Comparison of ENCODE assay signal across 8 cellular contexts in the genomic region with DNA sequence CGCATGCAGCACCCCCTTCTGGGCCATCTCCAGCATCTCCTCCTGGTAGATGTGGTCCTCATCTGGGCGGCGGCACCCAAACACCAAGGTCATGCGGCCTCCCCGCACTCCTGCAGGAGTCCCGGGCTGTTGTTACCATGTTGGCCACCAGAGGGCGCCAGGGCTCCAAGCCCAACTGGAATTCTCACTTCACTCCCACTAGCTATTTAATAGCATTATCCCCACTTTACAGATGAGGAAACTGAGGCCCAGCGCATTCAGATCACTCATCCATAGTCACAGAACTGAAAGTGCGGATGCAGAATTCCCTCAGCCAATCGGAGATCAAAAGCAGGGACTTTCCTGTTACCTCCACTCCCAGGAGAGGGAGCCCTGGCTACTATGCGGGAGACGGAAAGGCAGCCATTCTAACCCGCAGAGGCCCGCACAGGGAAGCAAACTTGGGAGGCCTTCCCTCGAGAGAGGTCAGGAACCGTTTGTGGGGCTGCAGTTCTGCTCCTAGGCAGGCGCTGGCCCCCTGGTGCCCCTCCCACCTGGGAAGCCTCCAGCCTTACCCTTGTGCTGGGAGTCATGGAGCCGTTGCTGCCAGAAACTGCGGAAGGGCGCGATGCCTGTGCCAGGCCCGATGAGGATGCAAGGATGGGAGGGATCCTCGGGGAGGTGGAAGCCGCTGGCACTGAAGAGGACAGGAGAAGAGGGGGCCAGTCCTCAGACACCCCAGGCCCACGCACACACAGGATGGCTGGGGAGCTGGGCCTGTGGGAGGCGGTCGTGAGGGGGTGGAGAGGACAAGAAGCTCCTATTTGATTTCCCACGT. TPM values are rescaled to one million over a fixed set of nuclear protein-coding genes. Genes with fewer than 3 reads are reported as not detected.
DNase-seq lines count a peak whose midpoint lies in the region; ATAC-seq and TF ChIP-seq lines count a peak whose summit lies in the region.
"Had no signal": no experiment of that assay in that cellular context is flagged by ENCODE, and none has a peak within 500 bp of the region (broad histone marks: within the 10 kb centered on the region; RNA-seq: fewer than 3 reads in every experiment).

No MANE protein-coding gene starts in this region.

- intact Hi-C loops in activated B cell treated with CpG ODN at 0.5 μM for 24 hours (cut with micrococcal nuclease) (loop anchor here (1.0 to 5.0 kb wide), 3 partner anchors 45 to 657 kb away; no protein-coding TSS in a partner anchor), breast epithelium (cut with DNase I; ENCODE audit: low total_unique reads) (no loop called here)

- no peak for TF ChIP-seq POLR2A in breast epithelium (IDR thresholded peaks at IDR 0.05)

- H3K4me1 Mint-ChIP-seq in activated B cell treated with CpG ODN at 0.5 μM for 24 hours, result no peaks in the 10 kb centered on the region

- no peak overlapping the region for H3K27ac ChIP-seq in breast epithelium
- H3K27ac ChIP-seq: epithelial cell of prostate had no signal

- H3K9me3 Mint-ChIP-seq in activated B cell treated with CpG ODN at 0.5 μM for 24 hours, result no peaks in the 10 kb centered on the region

- no peak overlapping the region for H3K27ac Mint-ChIP-seq in activated B cell treated with CpG ODN at 0.5 μM for 24 hours

- H3K4me3 ChIP-seq in GM12864 (ENCODE audit: low read depth, low read length) (no peak overlapping the region), Loucy (ENCODE audit: low read length, poor library complexity, severe bottlenecking) (no peak overlapping the region), breast epithelium (no peak overlapping the region)

- no peaks in the 10 kb centered on the region for H3K36me3 Mint-ChIP-seq in activated B cell treated with CpG ODN at 0.5 μM for 24 hours (ENCODE audit: low read depth)

- no peak overlapping the region for H2AFZ ChIP-seq in Loucy (ENCODE audit: low read length)

- CTCF ChIA-PET in activated B cell treated with CpG ODN at 0.5 μM for 24 hours (lab: Charles Lee), result interaction anchor here (0.8 to 2.5 kb wide), 10 partner anchors 45 to 656 kb away, joined by 3 to 91 read pairs (median 6); partner anchors contain the start of gene LYRM9

- ATAC-seq in activated B cell treated with CpG ODN at 0.5 μM for 24 hours (ENCODE audit: low read depth), result peak; percentile 50
- no peak for ATAC-seq in HG03442 (IDR thresholded peaks at IDR 0.05; ENCODE audit: unreplicated experiment)

- DNase-seq in GM12864 (ENCODE audit: low read depth) (no peak), activated B cell treated with CpG ODN at 0.5 μM for 24 hours (peak; percentile 73), breast epithelium (ENCODE audit: low spot score in 2 of 2) (peak; percentile 26 to 76), left kidney (ENCODE audit: low read depth, low spot score) (peak; percentile 58)
- DNase-seq in stimulated activated CD4-positive, alpha-beta T cell treated with anti-CD3 and anti-CD28 coated beads, Interleukin-4, amount 100 ng/mL, for 24 hours, result peak; percentile 76

- H3K9me3 ChIP-seq in Loucy (ENCODE audit: insufficient read depth, low read depth, low read length) (no peaks in the 10 kb centered on the region), breast epithelium (no peaks in the 10 kb centered on the region)

- H3K36me3 ChIP-seq in Loucy (ENCODE audit: insufficient read depth, low read length) (no peaks in the 10 kb centered on the region), breast epithelium (no peaks in the 10 kb centered on the region)

- H3K4me2 ChIP-seq in Loucy (ENCODE audit: low read depth, low read length, poor library complexity, severe bottlenecking), result no peak overlapping the region

- no peaks in the 10 kb centered on the region for H4K20me1 ChIP-seq in Loucy (ENCODE audit: insufficient read depth, low read length, poor library complexity, severe bottlenecking)

- H3K4me1 ChIP-seq in Loucy (ENCODE audit: insufficient read depth, low read length, poor library complexity, severe bottlenecking) (no peaks in the 10 kb centered on the region), breast epithelium (no peaks in the 10 kb centered on the region)

- no peaks in the 10 kb centered on the region for H3K79me2 ChIP-seq in Loucy (ENCODE audit: insufficient read depth, low read length)

- TF ChIP-seq CTCF in GM12864 (IDR thresholded peaks at IDR 0.05; ENCODE audit: low read depth, low read length, missing control alignments), result peak; percentile 88
- peak; percentile 95 for TF ChIP-seq CTCF in Loucy (conservative IDR thresholded peaks at IDR 0.05; ENCODE audit: low read length)
- peak; percentile 66 for TF ChIP-seq CTCF in activated B cell treated with CpG ODN at 0.5 μM for 24 hours (IDR thresholded peaks at IDR 0.05)
- peak; percentile 57 to 80 (median 72) for TF ChIP-seq CTCF in breast epithelium (IDR thresholded peaks at IDR 0.05)

- H3K9ac ChIP-seq in Loucy (ENCODE audit: low read depth, low read length, poor library complexity, severe bottlenecking), result no peak overlapping the region

- POLR2A ChIA-PET in activated B cell treated with CpG ODN at 0.5 μM for 24 hours (lab: Charles Lee), result no interaction called here

- H3K27me3 ChIP-seq in Loucy (ENCODE audit: insufficient read depth, low read length, poor library complexity, severe bottlenecking) (no peaks in the 10 kb centered on the region), breast epithelium (no peaks in the 10 kb centered on the region)

- no peaks in the 10 kb centered on the region for H3F3A ChIP-seq in Loucy (ENCODE audit: low read depth)

- H3K4me3 Mint-ChIP-seq in activated B cell treated with CpG ODN at 0.5 μM for 24 hours, result no peak overlapping the region

- no peaks in the 10 kb centered on the region for H3K9me2 ChIP-seq in Loucy (replicated peaks; ENCODE audit: low read depth, low read length)

- H3K27me3 Mint-ChIP-seq in activated B cell treated with CpG ODN at 0.5 μM for 24 hours, result peaks cover 4% of the 10 kb centered on the region

RNA-seq across cellular contexts. Expression of gene NOS2, which starts 40.1 kb away (rescaled TPM):
- not detected in 2 replicates for total RNA-seq in activated B cell treated with CpG ODN at 0.5 μM for 24 hours
- under 1 TPM; 0.16 to 0.33 (median 0.29) TPM for total RNA-seq in breast epithelium
